In genomic region chr3:155334897-155335883, GRCh38 we compare ENCODE assay signal across 1 cellular context.
TF ChIP-seq lines count a peak whose summit lies in the region.

No MANE protein-coding gene starts in this region.

TF ChIP-seq in K562, 482 proteins besides CTCF, POLR2A, EP300 and RAD21 (continued from another document and continues in another):
- peak; percentile 95 for TF ChIP-seq TEAD4 (IDR thresholded peaks at IDR 0.05; ENCODE audit: low read length)
- TF ChIP-seq TEAD4 (CRISPR knock-in tag; IDR thresholded peaks at IDR 0.05; ENCODE audit: borderline replicate concordance) = no peak
- TF ChIP-seq CBX2 (IDR thresholded peaks at IDR 0.05; ENCODE audit: insufficient read depth, low read length, poor library complexity, severe bottlenecking) = no peak
- no peak for TF ChIP-seq PYGO2 (tag; IDR thresholded peaks at IDR 0.05)
- no peak for TF ChIP-seq FOXA3 (CRISPR knock-in tag; conservative IDR thresholded peaks at IDR 0.05 in 1 of 2, IDR thresholded peaks at IDR 0.05 in 1 of 2)
- no peak for TF ChIP-seq ZNF133 (CRISPR knock-in tag; IDR thresholded peaks at IDR 0.05)
- TF ChIP-seq ZNF354B (CRISPR knock-in tag; IDR thresholded peaks at IDR 0.05) = no peak
- no peak for TF ChIP-seq HNRNPH1 (optimal IDR thresholded peaks at IDR 0.05; ENCODE audit: low read depth, low read length)
- no peak for TF ChIP-seq ZNF699 (CRISPR knock-in tag; IDR thresholded peaks at IDR 0.05; ENCODE audit: insufficient replicate concordance)
- no peak for TF ChIP-seq ZNF445 (CRISPR knock-in tag; IDR thresholded peaks at IDR 0.05; ENCODE audit: low read depth)
- TF ChIP-seq SMARCC2 (IDR thresholded peaks at IDR 0.05; ENCODE audit: low read depth) = peak; percentile 53; the same call in 1 of the 2 replicates
- TF ChIP-seq RB1 (IDR thresholded peaks at IDR 0.05; ENCODE audit: low read depth) = no peak
- no peak for TF ChIP-seq SRSF7 (optimal IDR thresholded peaks at IDR 0.05; ENCODE audit: low read depth, low read length)
- TF ChIP-seq CC2D1A (IDR thresholded peaks at IDR 0.05) = peak; percentile 38; the same call in 1 of the 2 replicates
- TF ChIP-seq STAT6 (CRISPR knock-in tag; IDR thresholded peaks at IDR 0.05) = no peak
- no peak for TF ChIP-seq CGGBP1 (CRISPR knock-in tag; IDR thresholded peaks at IDR 0.05)
- TF ChIP-seq ZBTB33 (CRISPR knock-in tag; IDR thresholded peaks at IDR 0.05) = peak; percentile 79; the same call in 1 of the 2 replicates
- TF ChIP-seq XRCC3 (IDR thresholded peaks at IDR 0.05) = no peak
- no peak for TF ChIP-seq KAT2B (IDR thresholded peaks at IDR 0.05; ENCODE audit: low read depth, low read length)
- no peak for TF ChIP-seq SFPQ (IDR thresholded peaks at IDR 0.05; ENCODE audit: low read depth, low read length)
- TF ChIP-seq ATF7 (IDR thresholded peaks at IDR 0.05) = peak; percentile 44; the same call in 1 of the 2 replicates
- no peak for TF ChIP-seq XRCC5 (IDR thresholded peaks at IDR 0.05; ENCODE audit: low read depth, low read length)
- no peak for TF ChIP-seq CHD7 (IDR thresholded peaks at IDR 0.05; ENCODE audit: low read depth, low read length)
- TF ChIP-seq ZNF274 (IDR thresholded peaks at IDR 0.05; ENCODE audit: borderline replicate concordance, low read depth, low read length) = no peak
- peak; percentile 49; the same call in 1 of the 2 replicates for TF ChIP-seq MYNN (IDR thresholded peaks at IDR 0.05)
- TF ChIP-seq MYNN (CRISPR knock-in tag; IDR thresholded peaks at IDR 0.05) = no peak
- no peak for TF ChIP-seq SRSF1 (IDR thresholded peaks at IDR 0.05; ENCODE audit: low read depth, low read length)
- TF ChIP-seq MBD1 (CRISPR knock-in tag; IDR thresholded peaks at IDR 0.05) = no peak
- no peak for TF ChIP-seq ZSCAN32 (CRISPR knock-in tag; IDR thresholded peaks at IDR 0.05)
- TF ChIP-seq ZNF398 (CRISPR knock-in tag; IDR thresholded peaks at IDR 0.05) = no peak
- no peak for TF ChIP-seq ZFX (CRISPR knock-in tag; IDR thresholded peaks at IDR 0.05)
- TF ChIP-seq ZNF143 (CRISPR knock-in tag; IDR thresholded peaks at IDR 0.05) = no peak
- no peak for TF ChIP-seq ELK3 (CRISPR knock-in tag; IDR thresholded peaks at IDR 0.05)
- TF ChIP-seq ZNF830 (CRISPR knock-in tag; IDR thresholded peaks at IDR 0.05) = no peak
- TF ChIP-seq CTBP1 (IDR thresholded peaks at IDR 0.05; ENCODE audit: borderline replicate concordance) = no peak
- TF ChIP-seq KLF16 (IDR thresholded peaks at IDR 0.05) = peak; percentile 79
- TF ChIP-seq SREBF1 (IDR thresholded peaks at IDR 0.05; ENCODE audit: borderline replicate concordance, low read depth, low read length) = no peak
- TF ChIP-seq FOS (IDR thresholded peaks at IDR 0.05; ENCODE audit: extremely low read depth, insufficient read length) = no peak
- no peak for TF ChIP-seq PPARD (CRISPR knock-in tag; IDR thresholded peaks at IDR 0.05)
- TF ChIP-seq ZNF347 (CRISPR knock-in tag; IDR thresholded peaks at IDR 0.05; ENCODE audit: low read depth) = no peak
- no peak for TF ChIP-seq RBM39 (optimal IDR thresholded peaks at IDR 0.05; ENCODE audit: low read depth, low read length)
